ENCODE assay signal across 9 cellular contexts in genomic region chrX:124217289-124218251, GRCh38.
DNase-seq lines count a peak whose midpoint lies in the region; ATAC-seq, FAIRE-seq and TF ChIP-seq lines count a peak whose summit lies in the region.
"Had no signal": no experiment of that assay in that cellular context is flagged by ENCODE, and none has a peak within 500 bp of the region (broad histone marks: within the 10 kb centered on the region; RNA-seq: fewer than 3 reads in every experiment).

No MANE protein-coding gene starts in this region.

- SMC1A ChIA-PET in GM12878 (lab: Charles Lee; ENCODE audit: uncharacterized antibody, unreplicated experiment), result interaction anchor here (1.1 to 1.5 kb wide), 3 partner anchors 145 to 385 kb away, joined by 3 to 5 read pairs (median 3); no protein-coding TSS in a partner anchor

- RAD21 ChIA-PET in GM12878 (lab: Charles Lee; ENCODE audit: unreplicated experiment), result interaction anchor here (0.7 kb wide), 1 partner anchor 10 kb away, joined by 4 read pairs; no protein-coding TSS in a partner anchor

- CTCF ChIA-PET in GM12878 (lab: Yijun Ruan, JAX), result interaction anchor here (0.5 to 1.0 kb wide), 4 partner anchors 9 to 172 kb away, joined by 3 to 4 read pairs (median 4); no protein-coding TSS in a partner anchor
- CTCF ChIA-PET in naive thymus-derived CD4-positive, alpha-beta T cell (lab: Charles Lee), result interaction anchor here (0.6 to 1.1 kb wide), 4 partner anchors 20 to 159 kb away, joined by 3 to 4 read pairs (median 4); no protein-coding TSS in a partner anchor

- H3K4me2 ChIP-seq in GM12878 (ENCODE audit: control insufficient read depth, insufficient read depth), result no peak overlapping the region; the same call in 1 of the 2 replicates

- no peaks in the 10 kb centered on the region for H3K79me2 ChIP-seq in GM12878 (ENCODE audit: control insufficient read depth, insufficient read depth, low read length)

- H3K27me3 ChIP-seq in GM12878 (replicated peaks in 1 of 2; ENCODE audit: control insufficient read depth in 2 of 2, insufficient read depth in 2 of 2, low read length in 1 of 2), result no peaks in the 10 kb centered on the region
- no peaks in the 10 kb centered on the region for H3K27me3 ChIP-seq in naive thymus-derived CD4-positive, alpha-beta T cell (ENCODE audit: control insufficient read depth in 2 of 2, insufficient read depth in 2 of 2, low read length in 2 of 2)

- intact Hi-C loops in GM12878 (cut with micrococcal nuclease; ENCODE audit: unreplicated experiment), result no loop called here
- intact Hi-C loops in naive thymus-derived CD4-positive, alpha-beta T cell (cut with micrococcal nuclease), result loop anchor here (1.0 to 10.0 kb wide), 11 partner anchors 23 to 520 kb away; partner anchors contain the start of genes SH2D1A (in 2 of the 2) and THOC2 (in 1 of the 2)

- H3K4me1 Mint-ChIP-seq in T-helper 2 cell treated with Interferon-gamma antibody and Interleukin-4, amounts not matched to agents 5 μg/mL and 100 μg/mL, for 36 hours (ENCODE audit: low read depth), result peaks cover 70% of the 10 kb centered on the region
- peaks cover 40 to 95% (median 84%) of the 10 kb centered on the region in 7 donors for H3K4me1 Mint-ChIP-seq in naive thymus-derived CD4-positive, alpha-beta T cell

- H3K4me3 ChIP-seq in GM12878, result no peak overlapping the region
- H3K4me3 ChIP-seq in naive thymus-derived CD4-positive, alpha-beta T cell (ENCODE audit: low read length), result peak overlapping the region; percentile 46

- no peaks in the 10 kb centered on the region for H3K36me3 ChIP-seq in GM12878 (ENCODE audit: control insufficient read depth in 2 of 2, insufficient read depth in 2 of 2, low read length in 1 of 2)
- H3K36me3 ChIP-seq in naive thymus-derived CD4-positive, alpha-beta T cell (ENCODE audit: control insufficient read depth in 2 of 3, insufficient read depth in 3 of 3, low read length in 3 of 3), result no peaks in the 10 kb centered on the region

- no peaks in the 10 kb centered on the region for H3K9me3 ChIP-seq in GM12878 (replicated peaks; ENCODE audit: control insufficient read depth, insufficient read depth, low read length)
- no peaks in the 10 kb centered on the region for H3K9me3 ChIP-seq in naive thymus-derived CD4-positive, alpha-beta T cell (ENCODE audit: control insufficient read depth in 2 of 3, low read length in 3 of 3)

- BruUV-seq in GM12878 (replicated peaks; lab: Mats Ljungman, UMichigan), result no TSS peak

- no peaks in the 10 kb centered on the region for H4K20me1 ChIP-seq in GM12878 (ENCODE audit: control insufficient read depth, insufficient read depth)

- H3K4me1 ChIP-seq in GM12878 (ENCODE audit: control insufficient read depth, insufficient read depth, low read length), result peaks cover 21% of the 10 kb centered on the region; the same call in 1 of the 2 replicates
- H3K4me1 ChIP-seq in naive thymus-derived CD4-positive, alpha-beta T cell (ENCODE audit: control insufficient read depth in 2 of 2, insufficient read depth in 2 of 2, low read length in 2 of 2), result peaks cover 52 to 62% of the 10 kb centered on the region in 2 donors

- H3K27me3 Mint-ChIP-seq in T-helper 2 cell treated with Interferon-gamma antibody and Interleukin-4, amounts not matched to agents 5 μg/mL and 100 μg/mL, for 36 hours (ENCODE audit: low read depth), result no peaks in the 10 kb centered on the region
- H3K27me3 Mint-ChIP-seq in naive thymus-derived CD4-positive, alpha-beta T cell, result no peaks in the 10 kb centered on the region

- H2AFZ ChIP-seq in GM12878 (ENCODE audit: control insufficient read depth, low read depth, low read length), result peak overlapping the region; percentile 63

- WGBS in GM12878 (ENCODE audit: insufficient coverage, insufficient replicate concordance, low lambda C conversion rate, missing lambda C conversion rate), result 32% methylated on average over 10 of the region's 10 CpGs

- in situ Hi-C loops in GM12878 (cut with MboI), result no loop called here

- TF ChIP-seq EP300 in GM12878 (IDR thresholded peaks at IDR 0.05; ENCODE audit: borderline replicate concordance in 1 of 2, control insufficient read depth in 1 of 2, low read depth in 2 of 2, low read length in 2 of 2), result no peak

- H3K9me3 Mint-ChIP-seq in T-helper 2 cell treated with Interferon-gamma antibody and Interleukin-4, amounts not matched to agents 5 μg/mL and 100 μg/mL, for 36 hours, result no peaks in the 10 kb centered on the region
- H3K9me3 Mint-ChIP-seq in naive thymus-derived CD4-positive, alpha-beta T cell, result peaks cover 0 to 3% (median 0%) of the 10 kb centered on the region in 11 donors

- peak; percentile 93 for DNase-seq in DMS153 (lab: John Stamatoyannopoulos, UW)
- peak; percentile 5 for DNase-seq in GM20000 (ENCODE audit: low spot score)
- DNase-seq in T-helper 2 cell treated with Interferon-gamma antibody and Interleukin-4, amounts not matched to agents 5 μg/mL and 100 μg/mL, for 36 hours (ENCODE audit: low spot score), result peak; percentile 74
- DNase-seq in GM12878 (ENCODE audit: low read depth, low spot score), result no peak
- DNase-seq in naive thymus-derived CD4-positive, alpha-beta T cell, result peak; percentile 11 to 84 (median 78)
- DNase-seq in omental fat pad (ENCODE audit: low spot score), result no peak
- no peak for DNase-seq in NCI-H2196 treated with DMSO at 0.1 percent for 48 hours (lab: John Stamatoyannopoulos, UW; ENCODE audit: unreplicated experiment)
- DNase-seq: IMR-90 had no signal

- H3K36me3 Mint-ChIP-seq in T-helper 2 cell treated with Interferon-gamma antibody and Interleukin-4, amounts not matched to agents 5 μg/mL and 100 μg/mL, for 36 hours (ENCODE audit: low read depth), result no peaks in the 10 kb centered on the region
- H3K36me3 Mint-ChIP-seq in naive thymus-derived CD4-positive, alpha-beta T cell, result peaks cover 0 to 13% (median 0%) of the 10 kb centered on the region in 5 donors

- POLR2A ChIA-PET in GM12878 (lab: Charles Lee), result no interaction called here
- POLR2A ChIA-PET in naive thymus-derived CD4-positive, alpha-beta T cell (lab: Charles Lee), result interaction anchor here (0.6 to 2.9 kb wide), 9 partner anchors 10 to 606 kb away, joined by 3 to 17 read pairs (median 4); partner anchors contain the start of gene SH2D1A

- H3K9ac ChIP-seq in GM12878 (ENCODE audit: control insufficient read depth, insufficient read depth, low read length), result peak overlapping the region; percentile 15; the same call in 1 of the 2 replicates

- peak overlapping the region; percentile 81 for H3K4me3 Mint-ChIP-seq in T-helper 2 cell treated with Interferon-gamma antibody and Interleukin-4, amounts not matched to agents 5 μg/mL and 100 μg/mL, for 36 hours
- H3K4me3 Mint-ChIP-seq in naive thymus-derived CD4-positive, alpha-beta T cell, result peak overlapping the region; percentile 56 to 82 (median 76)

- TF ChIP-seq CTCF in GM20000 (IDR thresholded peaks at IDR 0.05; ENCODE audit: extremely low read depth, missing control alignments) (no peak), GM12878 (IDR thresholded peaks at IDR 0.05 in 2 of 3, conservative IDR thresholded peaks at IDR 0.05 in 1 of 3; ENCODE audit: control insufficient read depth in 2 of 3, extremely low read depth in 1 of 3, insufficient read depth in 1 of 3, low read depth in 3 of 3, low read length in 3 of 3) (no peak), omental fat pad (IDR thresholded peaks at IDR 0.05) (no peak)

- peak overlapping the region; percentile 94 for H3K27ac Mint-ChIP-seq in T-helper 2 cell treated with Interferon-gamma antibody and Interleukin-4, amounts not matched to agents 5 μg/mL and 100 μg/mL, for 36 hours
- peak overlapping the region; percentile 76 to 98 (median 93) for H3K27ac Mint-ChIP-seq in naive thymus-derived CD4-positive, alpha-beta T cell

- TF ChIP-seq POLR2A in GM12878 (IDR thresholded peaks at IDR 0.05; ENCODE audit: low read depth, low read length), result no peak

- H3K27ac ChIP-seq in GM12878 (ENCODE audit: control insufficient read depth, insufficient read depth), result peak overlapping the region; percentile 27; the same call in 1 of the 2 replicates
- peak overlapping the region; percentile 72 for H3K27ac ChIP-seq in naive thymus-derived CD4-positive, alpha-beta T cell (ENCODE audit: low read depth, low read length)

- ATAC-seq in HG03558 (IDR thresholded peaks at IDR 0.05; ENCODE audit: extremely low read depth, unreplicated experiment) (peak; percentile 45), GM12878 (peak; percentile 88), omental fat pad (ENCODE audit: low FRiP score) (no peak)
- ATAC-seq in naive thymus-derived CD4-positive, alpha-beta T cell, result peak; percentile 97

- peak; percentile 44 for FAIRE-seq in GM12878 (lab: Jason Lieb, UNC)

- TF ChIP-seq RAD21 in GM12878 (IDR thresholded peaks at IDR 0.05; ENCODE audit: insufficient read depth, low read depth, low read length), result no peak

TF ChIP-seq in GM12878, 131 proteins besides CTCF, POLR2A, EP300 and RAD21:
- no peak for TF ChIP-seq ZNF384 (IDR thresholded peaks at IDR 0.05; ENCODE audit: borderline replicate concordance, low read depth, low read length)
- no peak for TF ChIP-seq SPI1 (IDR thresholded peaks at IDR 0.05; ENCODE audit: borderline replicate concordance, insufficient read depth, low read depth, low read length)
- no peak for TF ChIP-seq JUNB (IDR thresholded peaks at IDR 0.05)
- TF ChIP-seq TCF7 (IDR thresholded peaks at IDR 0.05; ENCODE audit: borderline replicate concordance), result no peak
- TF ChIP-seq RUNX3 (IDR thresholded peaks at IDR 0.05; ENCODE audit: low read length), result peak; percentile 63
- 0 out of 2 replicates have a peak, but pooled peaks have one; percentile 21 for TF ChIP-seq GABPA (IDR thresholded peaks at IDR 0.05; ENCODE audit: low read depth)
- no peak for TF ChIP-seq TBL1XR1 (IDR thresholded peaks at IDR 0.05; ENCODE audit: low read depth, low read length)
- no peak for TF ChIP-seq MTA3 (IDR thresholded peaks at IDR 0.05; ENCODE audit: borderline replicate concordance, low read length)
- no peak for TF ChIP-seq ATF7 (IDR thresholded peaks at IDR 0.05; ENCODE audit: low read depth)

Comparison
In these comparisons a context has a peak if more than half of its experiments do, and no peak if none do; other contexts are left out.
1. DNase-seq: peak in DMS153 (single experiment), GM20000 (single experiment), T-helper 2 cell treated with Interferon-gamma antibody and Interleukin-4, amounts not matched to agents 5 μg/mL and 100 μg/mL, for 36 hours (single experiment) and naive thymus-derived CD4-positive, alpha-beta T cell (9 of 9); none in GM12878 (single experiment), omental fat pad (single experiment) and NCI-H2196 treated with DMSO at 0.1 percent for 48 hours (single experiment).